In genomic region chr7:151447901-151448260, GRCh38 we compare ENCODE assay signal across 9 cellular contexts. TPM values are rescaled to one million over a fixed set of nuclear protein-coding genes. Genes with fewer than 3 reads are reported as not detected.
DNase-seq lines count a peak whose midpoint lies in the region.
"Had no signal": no experiment of that assay in that cellular context is flagged by ENCODE, and none has a peak within 500 bp of the region (broad histone marks: within the 10 kb centered on the region; RNA-seq: fewer than 3 reads in every experiment).

No MANE protein-coding gene starts in this region.

- H3K27me3 Mint-ChIP-seq in activated T-helper 1 cell treated with anti-CD3 and anti-CD28 coated beads, Interleukin-12 subunit alpha, Interleukin-12 subunit beta, Interleukin-2, Interleukin-4 antibody, amounts not matched to agents 30 ng/mL and 10 ng/mL and 1 ng/mL, durations not matched to agents 14 hours and 24 hours and 36 hours (ENCODE audit: insufficient read depth) = peaks cover 33% of the 10 kb centered on the region

- intact Hi-C loops in activated T-helper 1 cell treated with anti-CD3 and anti-CD28 coated beads, Interleukin-12 subunit alpha, Interleukin-12 subunit beta, Interleukin-2, Interleukin-4 antibody, amounts not matched to agents 30 ng/mL and 10 ng/mL and 1 ng/mL, durations not matched to agents 14 hours and 24 hours and 36 hours (cut with micrococcal nuclease) = loop anchor here (1.0 to 5.0 kb wide), 7 partner anchors 15 to 311 kb away; partner anchors contain the start of gene RHEB

- no peaks in the 10 kb centered on the region for H3K9me3 Mint-ChIP-seq in activated T-helper 1 cell treated with anti-CD3 and anti-CD28 coated beads, Interleukin-12 subunit alpha, Interleukin-12 subunit beta, Interleukin-2, Interleukin-4 antibody, amounts not matched to agents 30 ng/mL and 10 ng/mL and 1 ng/mL, durations not matched to agents 14 hours and 24 hours and 36 hours

- H3K36me3 ChIP-seq in H7 (replicated peaks; ENCODE audit: control insufficient read depth, insufficient read depth, low read length) = no peaks in the 10 kb centered on the region

- H3K4me1 Mint-ChIP-seq in activated T-helper 1 cell treated with anti-CD3 and anti-CD28 coated beads, Interleukin-12 subunit alpha, Interleukin-12 subunit beta, Interleukin-2, Interleukin-4 antibody, amounts not matched to agents 30 ng/mL and 10 ng/mL and 1 ng/mL, durations not matched to agents 14 hours and 24 hours and 36 hours (ENCODE audit: low read depth) = peaks cover 5% of the 10 kb centered on the region

- no peak overlapping the region for H3K27ac Mint-ChIP-seq in activated T-helper 1 cell treated with anti-CD3 and anti-CD28 coated beads, Interleukin-12 subunit alpha, Interleukin-12 subunit beta, Interleukin-2, Interleukin-4 antibody, amounts not matched to agents 30 ng/mL and 10 ng/mL and 1 ng/mL, durations not matched to agents 14 hours and 24 hours and 36 hours

- no peaks in the 10 kb centered on the region for H3K36me3 Mint-ChIP-seq in activated T-helper 1 cell treated with anti-CD3 and anti-CD28 coated beads, Interleukin-12 subunit alpha, Interleukin-12 subunit beta, Interleukin-2, Interleukin-4 antibody, amounts not matched to agents 30 ng/mL and 10 ng/mL and 1 ng/mL, durations not matched to agents 14 hours and 24 hours and 36 hours (ENCODE audit: low read depth)

- H3K27me3 ChIP-seq in H7 (ENCODE audit: control insufficient read depth, insufficient read depth, low read length) = peaks cover 3% of the 10 kb centered on the region

- H3K4me3 Mint-ChIP-seq in activated T-helper 1 cell treated with anti-CD3 and anti-CD28 coated beads, Interleukin-12 subunit alpha, Interleukin-12 subunit beta, Interleukin-2, Interleukin-4 antibody, amounts not matched to agents 30 ng/mL and 10 ng/mL and 1 ng/mL, durations not matched to agents 14 hours and 24 hours and 36 hours = peak overlapping the region; percentile 74

- H3K27ac ChIP-seq in skin epidermis = peak overlapping the region in 7 of 21 experiments; percentile 25 to 70 (median 47)

- no peaks in the 10 kb centered on the region for H3K9me3 ChIP-seq in iPS-18c (ENCODE audit: control insufficient read depth, insufficient read depth, low read length)

- DNase-seq in H7 = no peak
- no peak for DNase-seq in activated T-helper 1 cell treated with anti-CD3 and anti-CD28 coated beads, Interleukin-12 subunit alpha, Interleukin-12 subunit beta, Interleukin-2, Interleukin-4 antibody, amounts not matched to agents 30 ng/mL and 10 ng/mL and 1 ng/mL, durations not matched to agents 14 hours and 24 hours and 36 hours (ENCODE audit: low spot score)
- DNase-seq in DMS114 treated with DMSO at 0.1 percent for 48 hours (lab: John Stamatoyannopoulos, UW; ENCODE audit: unreplicated experiment) = no peak
- no peak for DNase-seq in NCI-H82 treated with DMSO at 0.1 percent for 48 hours (lab: John Stamatoyannopoulos, UW; ENCODE audit: unreplicated experiment)
- no peak for DNase-seq in stimulated activated CD4-positive, alpha-beta T cell treated with anti-CD3 and anti-CD28 coated beads, Interleukin-2, amount 100 ng/mL, for 48 hours
- DNase-seq in NCI-H2196 (lab: John Stamatoyannopoulos, UW; ENCODE audit: unreplicated experiment) = no peak
- DNase-seq: NCI-H1417 treated with DMSO at 0.1 percent for 48 hours had no signal

- peak overlapping the region; percentile 51 for H3K4me3 ChIP-seq in H7 (ENCODE audit: insufficient read depth, low read depth, low read length)
- H3K4me3 ChIP-seq in iPS-18c (ENCODE audit: insufficient read depth, low read depth, low read length) = peak overlapping the region; percentile 61
- H3K4me3 ChIP-seq in skin epidermis = peak overlapping the region; percentile 45 to 56 (median 49)

RNA-seq across cellular contexts. Expression of gene CRYGN, which starts 7.9 kb away (rescaled TPM):
- 1.2 and 2.2 TPM in 2 replicates for total RNA-seq in H7 (2014; rRNA removed; shearing (Covaris generic))
- total RNA-seq in activated T-helper 1 cell treated with anti-CD3 and anti-CD28 coated beads, Interleukin-12 subunit alpha, Interleukin-12 subunit beta, Interleukin-2, Interleukin-4 antibody, amounts not matched to agents 30 ng/mL and 10 ng/mL and 1 ng/mL, durations not matched to agents 14 hours and 24 hours and 36 hours = 0.22 TPM in 1 of 2 replicates, not detected in the other

RNA-seq across cellular contexts. Expression of gene WDR86, which starts 38.0 kb away (rescaled TPM):
- total RNA-seq in H7 (2014; rRNA removed; shearing (Covaris generic)) = 40.6 and 40.8 TPM in 2 replicates
- total RNA-seq in activated T-helper 1 cell treated with anti-CD3 and anti-CD28 coated beads, Interleukin-12 subunit alpha, Interleukin-12 subunit beta, Interleukin-2, Interleukin-4 antibody, amounts not matched to agents 30 ng/mL and 10 ng/mL and 1 ng/mL, durations not matched to agents 14 hours and 24 hours and 36 hours = not detected in 2 replicates

Comparison
In these comparisons a context has a peak if more than half of its experiments do, and no peak if none do; other contexts are left out.
1. RNA of gene WDR86, which starts 38.0 kb away (total RNA-seq): 40.6 to 40.8 TPM in H7; not detected in activated T-helper 1 cell treated with anti-CD3 and anti-CD28 coated beads, Interleukin-12 subunit alpha, Interleukin-12 subunit beta, Interleukin-2, Interleukin-4 antibody, amounts not matched to agents 30 ng/mL and 10 ng/mL and 1 ng/mL, durations not matched to agents 14 hours and 24 hours and 36 hours; every median in the first group is over 10 times any median in the second.
2. Peak in every context shown above with its lines, with median percentiles within 50 percentile points of each other: H3K4me3 ChIP-seq.